ENCODE assay signal across 15 cellular contexts in genomic region chr16:69935278-69935711, GRCh38.
"Had no signal": no experiment of that assay in that cellular context is flagged by ENCODE, and none has a peak within 500 bp of the region (broad histone marks: within the 10 kb centered on the region; RNA-seq: fewer than 3 reads in every experiment).

No MANE protein-coding gene starts in this region.

- ATAC-seq: activated CD8-positive, alpha-beta T cell treated with anti-CD3 and anti-CD28 coated beads, Interleukin-2, amount 10 ng/mL, durations not matched to agents 7 days and 5 days; left ventricle myocardium superior; T-cell had no signal

- DNase-seq: activated CD4-positive, alpha-beta T cell treated with anti-CD3 and anti-CD28 coated beads for 4 hours; activated CD8-positive, alpha-beta memory T cell treated with anti-CD3 and anti-CD28 coated beads, Interleukin-2, amount 50 U/mL, for 48 hours; activated CD8-positive, alpha-beta T cell treated with anti-CD3 and anti-CD28 coated beads, Interleukin-2, amount 10 ng/mL, durations not matched to agents 7 days and 5 days; activated naive CD4-positive, alpha-beta T cell; erythroblast; left ventricle myocardium superior; mesendoderm; stimulated activated CD4-positive, alpha-beta T cell treated with anti-CD3 and anti-CD28 coated beads, Interleukin-4, amount 100 ng/mL, for 24 hours; stomach; T-cell; T1000; WERI-Rb-1 had no signal

- H3K27ac ChIP-seq: hepatocyte, prostate gland, stomach, tibial nerve, WERI-Rb-1 had no signal
